In the genomic region with DNA sequence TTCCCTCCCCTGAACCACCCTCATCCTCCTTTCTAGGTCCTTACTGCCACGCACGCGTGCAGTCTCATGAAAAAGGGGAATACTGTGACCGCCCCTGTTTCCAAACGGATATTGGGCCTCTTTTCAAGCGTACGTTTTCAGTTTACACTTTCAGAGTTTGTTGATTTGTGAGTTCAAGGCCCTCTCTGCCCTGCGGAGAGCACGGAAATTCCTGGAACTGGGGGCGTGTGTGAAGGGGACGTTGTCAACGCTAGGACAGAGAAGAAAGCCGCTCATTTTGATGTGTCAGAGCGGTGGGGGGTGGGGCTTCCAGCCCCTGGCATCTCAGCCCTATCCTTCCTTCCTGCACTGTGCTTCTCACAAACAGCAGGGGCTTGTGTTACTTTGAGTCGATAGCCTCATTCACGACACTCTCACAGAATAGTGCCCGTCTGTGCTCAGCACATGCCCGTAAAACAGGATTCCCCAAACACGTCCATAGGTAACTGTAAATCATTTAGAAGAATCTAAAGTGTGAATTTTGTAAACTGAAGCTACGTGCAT, we compare ENCODE assay signal across 1 cellular context.
TF ChIP-seq lines count a peak whose summit lies in the region.

No MANE protein-coding gene starts in this region.

TF ChIP-seq in HepG2, 621 proteins besides CTCF, POLR2A, EP300 and RAD21 (continued from another document and continues in another):
- TF ChIP-seq, protein P1, sequence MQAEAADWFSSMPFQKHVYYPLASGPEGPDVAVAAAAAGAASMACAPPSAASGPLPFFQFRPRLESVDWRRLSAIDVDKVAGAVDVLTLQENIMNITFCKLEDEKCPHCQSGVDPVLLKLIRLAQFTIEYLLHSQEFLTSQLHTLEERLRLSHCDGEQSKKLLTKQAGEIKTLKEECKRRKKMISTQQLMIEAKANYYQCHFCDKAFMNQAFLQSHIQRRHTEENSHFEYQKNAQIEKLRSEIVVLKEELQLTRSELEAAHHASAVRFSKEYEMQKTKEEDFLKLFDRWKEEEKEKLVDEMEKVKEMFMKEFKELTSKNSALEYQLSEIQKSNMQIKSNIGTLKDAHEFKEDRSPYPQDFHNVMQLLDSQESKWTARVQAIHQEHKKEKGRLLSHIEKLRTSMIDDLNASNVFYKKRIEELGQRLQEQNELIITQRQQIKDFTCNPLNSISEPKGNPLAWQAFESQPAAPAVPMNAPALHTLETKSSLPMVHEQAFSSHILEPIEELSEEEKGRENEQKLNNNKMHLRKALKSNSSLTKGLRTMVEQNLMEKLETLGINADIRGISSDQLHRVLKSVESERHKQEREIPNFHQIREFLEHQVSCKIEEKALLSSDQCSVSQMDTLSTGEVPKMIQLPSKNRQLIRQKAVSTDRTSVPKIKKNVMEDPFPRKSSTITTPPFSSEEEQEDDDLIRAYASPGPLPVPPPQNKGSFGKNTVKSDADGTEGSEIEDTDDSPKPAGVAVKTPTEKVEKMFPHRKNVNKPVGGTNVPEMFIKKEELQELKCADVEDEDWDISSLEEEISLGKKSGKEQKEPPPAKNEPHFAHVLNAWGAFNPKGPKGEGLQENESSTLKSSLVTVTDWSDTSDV (CRISPR knock-in tag; IDR thresholded peaks at IDR 0.05) = no peak
- no peak for TF ChIP-seq ZFP37 (CRISPR knock-in tag; IDR thresholded peaks at IDR 0.05; ENCODE audit: borderline replicate concordance)
- no peak for TF ChIP-seq HNRNPUL1 (IDR thresholded peaks at IDR 0.05; ENCODE audit: low read depth, low read length)
- TF ChIP-seq, protein P2, sequence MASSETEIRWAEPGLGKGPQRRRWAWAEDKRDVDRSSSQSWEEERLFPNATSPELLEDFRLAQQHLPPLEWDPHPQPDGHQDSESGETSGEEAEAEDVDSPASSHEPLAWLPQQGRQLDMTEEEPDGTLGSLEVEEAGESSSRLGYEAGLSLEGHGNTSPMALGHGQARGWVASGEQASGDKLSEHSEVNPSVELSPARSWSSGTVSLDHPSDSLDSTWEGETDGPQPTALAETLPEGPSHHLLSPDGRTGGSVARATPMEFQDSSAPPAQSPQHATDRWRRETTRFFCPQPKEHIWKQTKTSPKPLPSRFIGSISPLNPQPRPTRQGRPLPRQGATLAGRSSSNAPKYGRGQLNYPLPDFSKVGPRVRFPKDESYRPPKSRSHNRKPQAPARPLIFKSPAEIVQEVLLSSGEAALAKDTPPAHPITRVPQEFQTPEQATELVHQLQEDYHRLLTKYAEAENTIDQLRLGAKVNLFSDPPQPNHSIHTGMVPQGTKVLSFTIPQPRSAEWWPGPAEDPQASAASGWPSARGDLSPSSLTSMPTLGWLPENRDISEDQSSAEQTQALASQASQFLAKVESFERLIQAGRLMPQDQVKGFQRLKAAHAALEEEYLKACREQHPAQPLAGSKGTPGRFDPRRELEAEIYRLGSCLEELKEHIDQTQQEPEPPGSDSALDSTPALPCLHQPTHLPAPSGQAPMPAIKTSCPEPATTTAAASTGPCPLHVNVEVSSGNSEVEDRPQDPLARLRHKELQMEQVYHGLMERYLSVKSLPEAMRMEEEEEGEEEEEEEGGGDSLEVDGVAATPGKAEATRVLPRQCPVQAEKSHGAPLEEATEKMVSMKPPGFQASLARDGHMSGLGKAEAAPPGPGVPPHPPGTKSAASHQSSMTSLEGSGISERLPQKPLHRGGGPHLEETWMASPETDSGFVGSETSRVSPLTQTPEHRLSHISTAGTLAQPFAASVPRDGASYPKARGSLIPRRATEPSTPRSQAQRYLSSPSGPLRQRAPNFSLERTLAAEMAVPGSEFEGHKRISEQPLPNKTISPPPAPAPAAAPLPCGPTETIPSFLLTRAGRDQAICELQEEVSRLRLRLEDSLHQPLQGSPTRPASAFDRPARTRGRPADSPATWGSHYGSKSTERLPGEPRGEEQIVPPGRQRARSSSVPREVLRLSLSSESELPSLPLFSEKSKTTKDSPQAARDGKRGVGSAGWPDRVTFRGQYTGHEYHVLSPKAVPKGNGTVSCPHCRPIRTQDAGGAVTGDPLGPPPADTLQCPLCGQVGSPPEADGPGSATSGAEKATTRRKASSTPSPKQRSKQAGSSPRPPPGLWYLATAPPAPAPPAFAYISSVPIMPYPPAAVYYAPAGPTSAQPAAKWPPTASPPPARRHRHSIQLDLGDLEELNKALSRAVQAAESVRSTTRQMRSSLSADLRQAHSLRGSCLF (CRISPR knock-in tag; IDR thresholded peaks at IDR 0.05; ENCODE audit: borderline replicate concordance) = no peak
- no peak for TF ChIP-seq CBFB (CRISPR knock-in tag; IDR thresholded peaks at IDR 0.05)
- TF ChIP-seq ZNF20 (CRISPR knock-in tag; IDR thresholded peaks at IDR 0.05) = no peak
- peak; percentile 88 for TF ChIP-seq FOSL2 (CRISPR knock-in tag; IDR thresholded peaks at IDR 0.05)
- peak; percentile 16 for TF ChIP-seq TBL1XR1 (IDR thresholded peaks at IDR 0.05; ENCODE audit: borderline replicate concordance, low read length, partially characterized antibody)
- no peak for TF ChIP-seq PTBP1 (IDR thresholded peaks at IDR 0.05; ENCODE audit: low read depth, low read length, poor library complexity, severe bottlenecking)
- peak; percentile 76; the same call in 1 of the 2 replicates for TF ChIP-seq BRF2 (CRISPR knock-in tag; IDR thresholded peaks at IDR 0.05)
- TF ChIP-seq ZNF124 (CRISPR knock-in tag; IDR thresholded peaks at IDR 0.05) = no peak
- TF ChIP-seq, protein P3, sequence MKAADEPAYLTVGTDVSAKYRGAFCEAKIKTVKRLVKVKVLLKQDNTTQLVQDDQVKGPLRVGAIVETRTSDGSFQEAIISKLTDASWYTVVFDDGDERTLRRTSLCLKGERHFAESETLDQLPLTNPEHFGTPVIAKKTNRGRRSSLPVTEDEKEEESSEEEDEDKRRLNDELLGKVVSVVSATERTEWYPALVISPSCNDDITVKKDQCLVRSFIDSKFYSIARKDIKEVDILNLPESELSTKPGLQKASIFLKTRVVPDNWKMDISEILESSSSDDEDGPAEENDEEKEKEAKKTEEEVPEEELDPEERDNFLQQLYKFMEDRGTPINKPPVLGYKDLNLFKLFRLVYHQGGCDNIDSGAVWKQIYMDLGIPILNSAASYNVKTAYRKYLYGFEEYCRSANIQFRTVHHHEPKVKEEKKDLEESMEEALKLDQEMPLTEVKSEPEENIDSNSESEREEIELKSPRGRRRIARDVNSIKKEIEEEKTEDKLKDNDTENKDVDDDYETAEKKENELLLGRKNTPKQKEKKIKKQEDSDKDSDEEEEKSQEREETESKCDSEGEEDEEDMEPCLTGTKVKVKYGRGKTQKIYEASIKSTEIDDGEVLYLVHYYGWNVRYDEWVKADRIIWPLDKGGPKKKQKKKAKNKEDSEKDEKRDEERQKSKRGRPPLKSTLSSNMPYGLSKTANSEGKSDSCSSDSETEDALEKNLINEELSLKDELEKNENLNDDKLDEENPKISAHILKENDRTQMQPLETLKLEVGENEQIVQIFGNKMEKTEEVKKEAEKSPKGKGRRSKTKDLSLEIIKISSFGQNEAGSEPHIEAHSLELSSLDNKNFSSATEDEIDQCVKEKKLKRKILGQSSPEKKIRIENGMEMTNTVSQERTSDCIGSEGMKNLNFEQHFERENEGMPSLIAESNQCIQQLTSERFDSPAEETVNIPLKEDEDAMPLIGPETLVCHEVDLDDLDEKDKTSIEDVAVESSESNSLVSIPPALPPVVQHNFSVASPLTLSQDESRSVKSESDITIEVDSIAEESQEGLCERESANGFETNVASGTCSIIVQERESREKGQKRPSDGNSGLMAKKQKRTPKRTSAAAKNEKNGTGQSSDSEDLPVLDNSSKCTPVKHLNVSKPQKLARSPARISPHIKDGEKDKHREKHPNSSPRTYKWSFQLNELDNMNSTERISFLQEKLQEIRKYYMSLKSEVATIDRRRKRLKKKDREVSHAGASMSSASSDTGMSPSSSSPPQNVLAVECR (CRISPR knock-in tag; IDR thresholded peaks at IDR 0.05; ENCODE audit: borderline replicate concordance) = peak; percentile 69; the same call in 1 of the 2 replicates
- TF ChIP-seq GPN1 (CRISPR knock-in tag; IDR thresholded peaks at IDR 0.05; ENCODE audit: borderline replicate concordance) = no peak
- TF ChIP-seq, protein P4, sequence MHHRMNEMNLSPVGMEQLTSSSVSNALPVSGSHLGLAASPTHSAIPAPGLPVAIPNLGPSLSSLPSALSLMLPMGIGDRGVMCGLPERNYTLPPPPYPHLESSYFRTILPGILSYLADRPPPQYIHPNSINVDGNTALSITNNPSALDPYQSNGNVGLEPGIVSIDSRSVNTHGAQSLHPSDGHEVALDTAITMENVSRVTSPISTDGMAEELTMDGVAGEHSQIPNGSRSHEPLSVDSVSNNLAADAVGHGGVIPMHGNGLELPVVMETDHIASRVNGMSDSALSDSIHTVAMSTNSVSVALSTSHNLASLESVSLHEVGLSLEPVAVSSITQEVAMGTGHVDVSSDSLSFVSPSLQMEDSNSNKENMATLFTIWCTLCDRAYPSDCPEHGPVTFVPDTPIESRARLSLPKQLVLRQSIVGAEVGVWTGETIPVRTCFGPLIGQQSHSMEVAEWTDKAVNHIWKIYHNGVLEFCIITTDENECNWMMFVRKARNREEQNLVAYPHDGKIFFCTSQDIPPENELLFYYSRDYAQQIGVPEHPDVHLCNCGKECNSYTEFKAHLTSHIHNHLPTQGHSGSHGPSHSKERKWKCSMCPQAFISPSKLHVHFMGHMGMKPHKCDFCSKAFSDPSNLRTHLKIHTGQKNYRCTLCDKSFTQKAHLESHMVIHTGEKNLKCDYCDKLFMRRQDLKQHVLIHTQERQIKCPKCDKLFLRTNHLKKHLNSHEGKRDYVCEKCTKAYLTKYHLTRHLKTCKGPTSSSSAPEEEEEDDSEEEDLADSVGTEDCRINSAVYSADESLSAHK (CRISPR knock-in tag; IDR thresholded peaks at IDR 0.05; ENCODE audit: borderline replicate concordance) = no peak
- TF ChIP-seq ELF1 (CRISPR knock-in tag; IDR thresholded peaks at IDR 0.05) = peak; percentile 69
- TF ChIP-seq HOXA7 (CRISPR knock-in tag; IDR thresholded peaks at IDR 0.05) = no peak
- TF ChIP-seq ZNF839 (CRISPR knock-in tag; IDR thresholded peaks at IDR 0.05; ENCODE audit: borderline replicate concordance) = 0 out of 2 replicates have a peak, but pooled peaks have one; percentile 38
- TF ChIP-seq, protein P5, sequence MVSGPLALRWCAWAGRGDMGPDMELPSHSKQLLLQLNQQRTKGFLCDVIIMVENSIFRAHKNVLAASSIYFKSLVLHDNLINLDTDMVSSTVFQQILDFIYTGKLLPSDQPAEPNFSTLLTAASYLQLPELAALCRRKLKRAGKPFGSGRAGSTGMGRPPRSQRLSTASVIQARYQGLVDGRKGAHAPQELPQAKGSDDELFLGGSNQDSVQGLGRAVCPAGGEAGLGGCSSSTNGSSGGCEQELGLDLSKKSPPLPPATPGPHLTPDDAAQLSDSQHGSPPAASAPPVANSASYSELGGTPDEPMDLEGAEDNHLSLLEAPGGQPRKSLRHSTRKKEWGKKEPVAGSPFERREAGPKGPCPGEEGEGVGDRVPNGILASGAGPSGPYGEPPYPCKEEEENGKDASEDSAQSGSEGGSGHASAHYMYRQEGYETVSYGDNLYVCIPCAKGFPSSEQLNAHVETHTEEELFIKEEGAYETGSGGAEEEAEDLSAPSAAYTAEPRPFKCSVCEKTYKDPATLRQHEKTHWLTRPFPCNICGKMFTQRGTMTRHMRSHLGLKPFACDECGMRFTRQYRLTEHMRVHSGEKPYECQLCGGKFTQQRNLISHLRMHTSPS (CRISPR knock-in tag; IDR thresholded peaks at IDR 0.05; ENCODE audit: low read depth) = peak; percentile 74; the same call in 1 of the 2 replicates
- TF ChIP-seq, protein P6, sequence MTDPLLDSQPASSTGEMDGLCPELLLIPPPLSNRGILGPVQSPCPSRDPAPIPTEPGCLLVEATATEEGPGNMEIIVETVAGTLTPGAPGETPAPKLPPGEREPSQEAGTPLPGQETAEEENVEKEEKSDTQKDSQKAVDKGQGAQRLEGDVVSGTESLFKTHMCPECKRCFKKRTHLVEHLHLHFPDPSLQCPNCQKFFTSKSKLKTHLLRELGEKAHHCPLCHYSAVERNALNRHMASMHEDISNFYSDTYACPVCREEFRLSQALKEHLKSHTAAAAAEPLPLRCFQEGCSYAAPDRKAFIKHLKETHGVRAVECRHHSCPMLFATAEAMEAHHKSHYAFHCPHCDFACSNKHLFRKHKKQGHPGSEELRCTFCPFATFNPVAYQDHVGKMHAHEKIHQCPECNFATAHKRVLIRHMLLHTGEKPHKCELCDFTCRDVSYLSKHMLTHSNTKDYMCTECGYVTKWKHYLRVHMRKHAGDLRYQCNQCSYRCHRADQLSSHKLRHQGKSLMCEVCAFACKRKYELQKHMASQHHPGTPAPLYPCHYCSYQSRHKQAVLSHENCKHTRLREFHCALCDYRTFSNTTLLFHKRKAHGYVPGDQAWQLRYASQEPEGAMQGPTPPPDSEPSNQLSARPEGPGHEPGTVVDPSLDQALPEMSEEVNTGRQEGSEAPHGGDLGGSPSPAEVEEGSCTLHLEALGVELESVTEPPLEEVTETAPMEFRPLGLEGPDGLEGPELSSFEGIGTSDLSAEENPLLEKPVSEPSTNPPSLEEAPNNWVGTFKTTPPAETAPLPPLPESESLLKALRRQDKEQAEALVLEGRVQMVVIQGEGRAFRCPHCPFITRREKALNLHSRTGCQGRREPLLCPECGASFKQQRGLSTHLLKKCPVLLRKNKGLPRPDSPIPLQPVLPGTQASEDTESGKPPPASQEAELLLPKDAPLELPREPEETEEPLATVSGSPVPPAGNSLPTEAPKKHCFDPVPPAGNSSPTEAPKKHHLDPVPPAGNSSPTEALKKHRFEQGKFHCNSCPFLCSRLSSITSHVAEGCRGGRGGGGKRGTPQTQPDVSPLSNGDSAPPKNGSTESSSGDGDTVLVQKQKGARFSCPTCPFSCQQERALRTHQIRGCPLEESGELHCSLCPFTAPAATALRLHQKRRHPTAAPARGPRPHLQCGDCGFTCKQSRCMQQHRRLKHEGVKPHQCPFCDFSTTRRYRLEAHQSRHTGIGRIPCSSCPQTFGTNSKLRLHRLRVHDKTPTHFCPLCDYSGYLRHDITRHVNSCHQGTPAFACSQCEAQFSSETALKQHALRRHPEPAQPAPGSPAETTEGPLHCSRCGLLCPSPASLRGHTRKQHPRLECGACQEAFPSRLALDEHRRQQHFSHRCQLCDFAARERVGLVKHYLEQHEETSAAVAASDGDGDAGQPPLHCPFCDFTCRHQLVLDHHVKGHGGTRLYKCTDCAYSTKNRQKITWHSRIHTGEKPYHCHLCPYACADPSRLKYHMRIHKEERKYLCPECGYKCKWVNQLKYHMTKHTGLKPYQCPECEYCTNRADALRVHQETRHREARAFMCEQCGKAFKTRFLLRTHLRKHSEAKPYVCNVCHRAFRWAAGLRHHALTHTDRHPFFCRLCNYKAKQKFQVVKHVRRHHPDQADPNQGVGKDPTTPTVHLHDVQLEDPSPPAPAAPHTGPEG (CRISPR knock-in tag; IDR thresholded peaks at IDR 0.05) = no peak
- peak; percentile 85 for TF ChIP-seq BCL6 (CRISPR knock-in tag; IDR thresholded peaks at IDR 0.05)
- no peak for TF ChIP-seq NONO (IDR thresholded peaks at IDR 0.05)
- peak; percentile 73 for TF ChIP-seq NONO (CRISPR knock-in tag; conservative IDR thresholded peaks at IDR 0.05)
- TF ChIP-seq ZMYM2 (CRISPR knock-in tag; IDR thresholded peaks at IDR 0.05) = peak; percentile 63; the same call in 1 of the 2 replicates
- peak; percentile 37; the same call in 1 of the 2 replicates for TF ChIP-seq LBX2 (CRISPR knock-in tag; IDR thresholded peaks at IDR 0.05; ENCODE audit: borderline replicate concordance)
